In genomic region chrX:49155900-49156837, GRCh38 we compare ENCODE assay signal across 6 cellular contexts. TPM values are rescaled to one million over a fixed set of nuclear protein-coding genes. Genes with fewer than 3 reads are reported as not detected.
DNase-seq lines count a peak whose midpoint lies in the region; ATAC-seq, FAIRE-seq and TF ChIP-seq lines count a peak whose summit lies in the region.

No MANE protein-coding gene starts in this region.

- H2AFZ ChIP-seq in GM12878 (ENCODE audit: control insufficient read depth, low read depth, low read length) = peak overlapping the region; percentile 74

- RAD21 ChIA-PET in GM12878 (lab: Charles Lee; ENCODE audit: unreplicated experiment) = interaction anchor here (0.8 to 2.1 kb wide), 5 partner anchors 11 to 35 kb away, joined by 3 to 11 read pairs (median 6); partner anchors contain the start of gene PLP2

- in situ Hi-C loops in GM12878 (cut with MboI) = no loop called here

- CTCF ChIA-PET in GM12878 (lab: Yijun Ruan, JAX) = interaction anchor here (0.6 to 3.1 kb wide), 12 partner anchors 9 to 113 kb away, joined by 3 to 33 read pairs (median 4); partner anchors contain the start of gene GPKOW

- H3K9ac ChIP-seq in GM12878 (ENCODE audit: control insufficient read depth, insufficient read depth, low read length) (peak overlapping the region; percentile 63), subcutaneous abdominal adipose tissue (ENCODE audit: low read length in 5 of 5) (peak overlapping the region; percentile 61 to 83 (median 75))

- SMC1A ChIA-PET in GM12878 (lab: Charles Lee; ENCODE audit: uncharacterized antibody, unreplicated experiment) = interaction anchor here (1.2 to 2.3 kb wide), 5 partner anchors 11 to 36 kb away, joined by 3 to 14 read pairs (median 5); no protein-coding TSS in a partner anchor

- H3K4me1 ChIP-seq in RWPE2 (ENCODE audit: insufficient read depth, poor library complexity, severe bottlenecking) (no peaks in the 10 kb centered on the region), GM12878 (ENCODE audit: control insufficient read depth, insufficient read depth, low read length) (no peaks in the 10 kb centered on the region), subcutaneous abdominal adipose tissue (ENCODE audit: control insufficient read depth in 5 of 5, insufficient read depth in 5 of 5, low read length in 5 of 5) (peaks cover 2 to 16% (median 8%) of the 10 kb centered on the region in 5 donors)

- no peak for FAIRE-seq in GM12878 (lab: Jason Lieb, UNC)

- H3K27me3 ChIP-seq in RWPE2 (ENCODE audit: insufficient read depth, poor library complexity, severe bottlenecking) (no peaks in the 10 kb centered on the region), GM12878 (replicated peaks in 1 of 2; ENCODE audit: control insufficient read depth in 2 of 2, insufficient read depth in 2 of 2, low read length in 1 of 2) (no peaks in the 10 kb centered on the region), subcutaneous abdominal adipose tissue (ENCODE audit: control insufficient read depth in 5 of 5, insufficient read depth in 4 of 5, low read length in 5 of 5) (peaks cover 0 to 8% (median 0%) of the 10 kb centered on the region in 5 donors)

- DNase-seq in RWPE2 (ENCODE audit: low spot score) = peak; percentile 87
- DNase-seq in GM12878 (ENCODE audit: low read depth, low spot score) = no peak
- DNase-seq in medulla oblongata (ENCODE audit: extremely low spot score) = peak; percentile 89

- peak overlapping the region; percentile 67 for H3K4me2 ChIP-seq in GM12878 (ENCODE audit: control insufficient read depth, insufficient read depth)

- no peak for TF ChIP-seq EP300 in GM12878 (IDR thresholded peaks at IDR 0.05; ENCODE audit: borderline replicate concordance in 1 of 2, control insufficient read depth in 1 of 2, low read depth in 2 of 2, low read length in 2 of 2)

- POLR2A ChIA-PET in GM12878 (lab: Charles Lee) = interaction anchor here (0.6 to 3.3 kb wide), 5 partner anchors 12 to 258 kb away, joined by 3 to 13 read pairs (median 4); partner anchors contain the start of genes PLP2, PQBP1 and TIMM17B

- TF ChIP-seq POLR2A in GM12878 (IDR thresholded peaks at IDR 0.05; ENCODE audit: low read depth, low read length) = peak; percentile 75

- no peaks in the 10 kb centered on the region for H4K20me1 ChIP-seq in GM12878 (ENCODE audit: control insufficient read depth, insufficient read depth)

- peak; percentile 83 for TF ChIP-seq CTCF in RWPE2 (IDR thresholded peaks at IDR 0.05; ENCODE audit: poor library complexity, severe bottlenecking)
- peak; percentile 57 to 79 (median 58); a peak in 5 of 6 replicates for TF ChIP-seq CTCF in GM12878 (IDR thresholded peaks at IDR 0.05 in 2 of 3, conservative IDR thresholded peaks at IDR 0.05 in 1 of 3; ENCODE audit: control insufficient read depth in 2 of 3, extremely low read depth in 1 of 3, insufficient read depth in 1 of 3, low read depth in 3 of 3, low read length in 3 of 3)

- intact Hi-C loops in GM12878 (cut with micrococcal nuclease; ENCODE audit: unreplicated experiment) = no loop called here

- peak overlapping the region; percentile 73 for H3K27ac ChIP-seq in RWPE2 (ENCODE audit: poor library complexity, severe bottlenecking)
- peak overlapping the region; percentile 43 for H3K27ac ChIP-seq in GM12878 (ENCODE audit: control insufficient read depth, insufficient read depth)
- peak overlapping the region; percentile 84 for H3K27ac ChIP-seq in subcutaneous abdominal adipose tissue (ENCODE audit: low read depth, low read length)

- H3K36me3 ChIP-seq in RWPE2 (ENCODE audit: low read depth) (no peaks in the 10 kb centered on the region), GM12878 (ENCODE audit: control insufficient read depth in 2 of 2, insufficient read depth in 2 of 2, low read length in 1 of 2) (no peaks in the 10 kb centered on the region), subcutaneous abdominal adipose tissue (ENCODE audit: control insufficient read depth in 5 of 5, insufficient read depth in 5 of 5, low read length in 5 of 5) (no peaks in the 10 kb centered on the region)

- TF ChIP-seq RAD21 in GM12878 (IDR thresholded peaks at IDR 0.05; ENCODE audit: insufficient read depth, low read depth, low read length) = peak; percentile 37; the same call in 1 of the 2 replicates

- H3K79me2 ChIP-seq in GM12878 (ENCODE audit: control insufficient read depth, insufficient read depth, low read length) = no peaks in the 10 kb centered on the region

- H3K9me3 ChIP-seq in RWPE2 (ENCODE audit: severe bottlenecking) (no peaks in the 10 kb centered on the region), GM12878 (replicated peaks; ENCODE audit: control insufficient read depth, insufficient read depth, low read length) (no peaks in the 10 kb centered on the region), subcutaneous abdominal adipose tissue (ENCODE audit: control insufficient read depth in 5 of 5, low read length in 5 of 5) (no peaks in the 10 kb centered on the region)

- H3K4me3 ChIP-seq in RWPE2 (ENCODE audit: severe bottlenecking) (peak overlapping the region; percentile 51), GM12878 (peak overlapping the region; percentile 62), subcutaneous abdominal adipose tissue (ENCODE audit: low read depth in 1 of 5, low read length in 5 of 5) (peak overlapping the region; percentile 53 to 64 (median 59))

- peak; percentile 57 for ATAC-seq in GM18508 (IDR thresholded peaks at IDR 0.05; ENCODE audit: insufficient read depth, unreplicated experiment)
- peak; percentile 84 for ATAC-seq in HG03565 (IDR thresholded peaks at IDR 0.05; ENCODE audit: unreplicated experiment)
- ATAC-seq in RWPE2 (ENCODE audit: low read depth) = peak; percentile 89
- peak; percentile 95 for ATAC-seq in GM12878

- BruUV-seq in GM12878 (replicated peaks; lab: Mats Ljungman, UMichigan) = no TSS peak

- WGBS in GM12878 (ENCODE audit: insufficient coverage, insufficient replicate concordance, low lambda C conversion rate, missing lambda C conversion rate) = 28% methylated on average over 56 of the region's 65 CpGs

RNA-seq across cellular contexts. Expression of gene MAGIX, which starts 6.4 kb away (rescaled TPM):
- total RNA-seq in GM12878 (2013; cell fraction: nucleolus; rRNA removed) = 0.59 and 1.2 TPM in 2 replicates
- total RNA-seq in GM12878 (2014; rRNA removed) (1.3 and 2.5 TPM in 2 replicates), GM12878 (2014; rRNA removed; fragmentation: Illumina TruSeq; extraction: Trizol) (0.09 and 0.18 TPM in 2 replicates), GM12878 (2021) (0.66 and 1.3 TPM in 2 replicates)
- polyA plus RNA-seq in GM12878 (2011; ENCODE audit: low read depth) = 0.18 TPM
- polyA plus RNA-seq in GM12878 (2011; rRNA removed) (0.30 and 0.33 TPM in 2 replicates), GM12878 (2014; fragmentation: Illumina TruSeq; extraction: Trizol) (0.31 TPM in 1 of 2 replicates, not detected in the other), GM12878 (2014; fragmentation: Nextera tagmentation; extraction: Ambion mirVana) (under 1 TPM; 0.03 to 0.09 TPM), GM12878 (2014; rRNA removed) (1.4 and 2.0 TPM in 2 replicates), GM12878 (2016; fragmentation: Nextera tagmentation; extraction: Ambion mirVana) (1 to 10 TPM; 1.4 to 1.8 TPM)
- polyA plus RNA-seq in GM12878 (2011; cell fraction: cytosol; rRNA removed) = 0.96 and 1.1 TPM in 2 replicates
- polyA plus RNA-seq in GM12878 (2011; cell fraction: nucleus; rRNA removed) = 0.81 and 1.1 TPM in 2 replicates
- polyA plus RNA-seq in GM12878 (2012) = 0.44 and 0.54 TPM in 2 replicates
- 0.66 and 1.2 TPM in 2 replicates for polyA minus RNA-seq in GM12878 (2011; rRNA and poly(A)+ RNA removed)
- polyA minus RNA-seq in GM12878 (2011; cell fraction: cytosol; rRNA and poly(A)+ RNA removed) = 0.40 TPM in 1 of 2 replicates, not detected in the other
- 1.3 and 1.6 TPM in 2 replicates for polyA minus RNA-seq in GM12878 (2011; cell fraction: nucleus; rRNA and poly(A)+ RNA removed)

RNA-seq across cellular contexts. Expression of gene PLP2, which starts 15.5 kb away (rescaled TPM):
- 7.7 and 9.1 TPM in 2 replicates for total RNA-seq in GM12878 (2013; cell fraction: nucleolus; rRNA removed)
- 51.8 and 56.6 TPM in 2 replicates for total RNA-seq in GM12878 (2014; rRNA removed)
- 55.8 and 60.1 TPM in 2 replicates for total RNA-seq in GM12878 (2014; rRNA removed; fragmentation: Illumina TruSeq; extraction: Trizol)
- 102 and 106 TPM in 2 replicates for total RNA-seq in GM12878 (2021)
- polyA plus RNA-seq in GM12878 (2011; ENCODE audit: low read depth) = 49.7 TPM
- polyA plus RNA-seq in GM12878 (2011; rRNA removed) = 62.3 and 78.2 TPM in 2 replicates
- 127 and 185 TPM in 2 replicates for polyA plus RNA-seq in GM12878 (2011; cell fraction: cytosol; rRNA removed)
- 30.0 and 31.8 TPM in 2 replicates for polyA plus RNA-seq in GM12878 (2011; cell fraction: nucleus; rRNA removed)
- polyA plus RNA-seq in GM12878 (2012) = 65.2 and 77.1 TPM in 2 replicates
- 149 and 177 TPM in 2 replicates for polyA plus RNA-seq in GM12878 (2014; fragmentation: Illumina TruSeq; extraction: Trizol)
- polyA plus RNA-seq in GM12878 (2014; fragmentation: Nextera tagmentation; extraction: Ambion mirVana) = 100 to 1,000 TPM; 100 to 140 TPM
- 71.0 and 74.8 TPM in 2 replicates for polyA plus RNA-seq in GM12878 (2014; rRNA removed)
- 100 to 1,000 TPM in 1 of 2 experiments, 10 to 100 TPM in 1; 98.3 to 101 TPM for polyA plus RNA-seq in GM12878 (2016; fragmentation: Nextera tagmentation; extraction: Ambion mirVana)
- polyA minus RNA-seq in GM12878 (2011; rRNA and poly(A)+ RNA removed) = 54.6 and 67.8 TPM in 2 replicates
- 28.3 and 31.3 TPM in 2 replicates for polyA minus RNA-seq in GM12878 (2011; cell fraction: cytosol; rRNA and poly(A)+ RNA removed)
- polyA minus RNA-seq in GM12878 (2011; cell fraction: nucleus; rRNA and poly(A)+ RNA removed) = 6.3 and 10.2 TPM in 2 replicates

RNA-seq across cellular contexts. Expression of gene PRICKLE3, which starts 30.0 kb away (rescaled TPM):
- total RNA-seq in GM12878 (2013; cell fraction: nucleolus; rRNA removed) = 25.0 and 32.7 TPM in 2 replicates
- total RNA-seq in GM12878 (2014; rRNA removed) = 7.0 and 12.2 TPM in 2 replicates
- 3.3 and 4.9 TPM in 2 replicates for total RNA-seq in GM12878 (2014; rRNA removed; fragmentation: Illumina TruSeq; extraction: Trizol)
- 16.8 and 17.4 TPM in 2 replicates for total RNA-seq in GM12878 (2021)
- polyA plus RNA-seq in GM12878 (2011; ENCODE audit: low read depth) = 4.8 TPM
- 2.7 and 6.4 TPM in 2 replicates for polyA plus RNA-seq in GM12878 (2011; rRNA removed)
- polyA plus RNA-seq in GM12878 (2011; cell fraction: cytosol; rRNA removed) = 9.4 and 9.5 TPM in 2 replicates
- 28.4 and 35.8 TPM in 2 replicates for polyA plus RNA-seq in GM12878 (2011; cell fraction: nucleus; rRNA removed)
- 10.1 and 13.5 TPM in 2 replicates for polyA plus RNA-seq in GM12878 (2012)
- 2.3 and 6.0 TPM in 2 replicates for polyA plus RNA-seq in GM12878 (2014; fragmentation: Illumina TruSeq; extraction: Trizol)
- polyA plus RNA-seq in GM12878 (2014; fragmentation: Nextera tagmentation; extraction: Ambion mirVana) = under 1 TPM; 0.69 to 0.88 TPM
- 16.1 and 16.5 TPM in 2 replicates for polyA plus RNA-seq in GM12878 (2014; rRNA removed)
- 1 to 10 TPM; 8.7 to 9.1 TPM for polyA plus RNA-seq in GM12878 (2016; fragmentation: Nextera tagmentation; extraction: Ambion mirVana)
- 5.8 and 9.8 TPM in 2 replicates for polyA minus RNA-seq in GM12878 (2011; rRNA and poly(A)+ RNA removed)
- 6.4 and 8.0 TPM in 2 replicates for polyA minus RNA-seq in GM12878 (2011; cell fraction: cytosol; rRNA and poly(A)+ RNA removed)
- 8.9 and 12.0 TPM in 2 replicates for polyA minus RNA-seq in GM12878 (2011; cell fraction: nucleus; rRNA and poly(A)+ RNA removed)

RNA-seq across cellular contexts. Expression of gene GPKOW, which starts 32.6 kb away (rescaled TPM):
- total RNA-seq in GM12878 (2013; cell fraction: nucleolus; rRNA removed) = 5.6 and 5.9 TPM in 2 replicates
- total RNA-seq in GM12878 (2014; rRNA removed) (23.6 and 26.6 TPM in 2 replicates), GM12878 (2014; rRNA removed; fragmentation: Illumina TruSeq; extraction: Trizol) (15.7 and 16.5 TPM in 2 replicates), GM12878 (2021) (18.9 and 21.8 TPM in 2 replicates)
- polyA plus RNA-seq in GM12878 (2011; ENCODE audit: low read depth) = 7.0 TPM
- polyA plus RNA-seq in GM12878 (2011; rRNA removed) (20.1 and 25.5 TPM in 2 replicates), GM12878 (2014; fragmentation: Illumina TruSeq; extraction: Trizol) (13.9 and 20.6 TPM in 2 replicates), GM12878 (2014; fragmentation: Nextera tagmentation; extraction: Ambion mirVana) (1 to 10 TPM; 3.3 to 5.1 TPM), GM12878 (2014; rRNA removed) (23.0 and 25.0 TPM in 2 replicates), GM12878 (2016; fragmentation: Nextera tagmentation; extraction: Ambion mirVana) (10 to 100 TPM; 21.1 to 24.6 TPM)
- 25.0 and 30.5 TPM in 2 replicates for polyA plus RNA-seq in GM12878 (2011; cell fraction: cytosol; rRNA removed)
- polyA plus RNA-seq in GM12878 (2011; cell fraction: nucleus; rRNA removed) = 17.6 and 23.5 TPM in 2 replicates
- polyA plus RNA-seq in GM12878 (2012) = 13.8 and 14.5 TPM in 2 replicates
- 15.9 and 16.7 TPM in 2 replicates for polyA minus RNA-seq in GM12878 (2011; rRNA and poly(A)+ RNA removed)
- 7.1 and 8.9 TPM in 2 replicates for polyA minus RNA-seq in GM12878 (2011; cell fraction: cytosol; rRNA and poly(A)+ RNA removed)
- 3.5 and 6.1 TPM in 2 replicates for polyA minus RNA-seq in GM12878 (2011; cell fraction: nucleus; rRNA and poly(A)+ RNA removed)

RNA-seq across cellular contexts. Expression of gene SYP, which starts 43.8 kb away (rescaled TPM):
- 0.81 and 1.5 TPM in 2 replicates for total RNA-seq in GM12878 (2013; cell fraction: nucleolus; rRNA removed)
- total RNA-seq in GM12878 (2014; rRNA removed) (0.68 and 0.76 TPM in 2 replicates), GM12878 (2014; rRNA removed; fragmentation: Illumina TruSeq; extraction: Trizol) (0.81 and 1.0 TPM in 2 replicates), GM12878 (2021) (0.48 and 0.49 TPM in 2 replicates)
- polyA plus RNA-seq in GM12878 (2011; ENCODE audit: low read depth) = 0.28 TPM
- polyA plus RNA-seq in GM12878 (2011; rRNA removed) (0.85 and 0.87 TPM in 2 replicates), GM12878 (2014; fragmentation: Illumina TruSeq; extraction: Trizol) (0.68 and 0.86 TPM in 2 replicates), GM12878 (2014; fragmentation: Nextera tagmentation; extraction: Ambion mirVana) (under 1 TPM; 0.34 to 0.47 TPM), GM12878 (2014; rRNA removed) (1.2 and 1.7 TPM in 2 replicates), GM12878 (2016; fragmentation: Nextera tagmentation; extraction: Ambion mirVana) (1 to 10 TPM; 1.0 to 1.1 TPM)
- 0.58 and 0.99 TPM in 2 replicates for polyA plus RNA-seq in GM12878 (2011; cell fraction: cytosol; rRNA removed)
- polyA plus RNA-seq in GM12878 (2011; cell fraction: nucleus; rRNA removed) = 0.84 and 0.88 TPM in 2 replicates
- 0.77 and 0.85 TPM in 2 replicates for polyA plus RNA-seq in GM12878 (2012)
- polyA minus RNA-seq in GM12878 (2011; rRNA and poly(A)+ RNA removed) = 0.31 TPM in 1 of 2 replicates, not detected in the other
- not detected in 2 replicates for polyA minus RNA-seq in GM12878 (2011; cell fraction: cytosol; rRNA and poly(A)+ RNA removed)
- polyA minus RNA-seq in GM12878 (2011; cell fraction: nucleus; rRNA and poly(A)+ RNA removed) = 0.12 and 0.86 TPM in 2 replicates
